8 cellular contexts compared by ENCODE assay signal in the genomic region with DNA sequence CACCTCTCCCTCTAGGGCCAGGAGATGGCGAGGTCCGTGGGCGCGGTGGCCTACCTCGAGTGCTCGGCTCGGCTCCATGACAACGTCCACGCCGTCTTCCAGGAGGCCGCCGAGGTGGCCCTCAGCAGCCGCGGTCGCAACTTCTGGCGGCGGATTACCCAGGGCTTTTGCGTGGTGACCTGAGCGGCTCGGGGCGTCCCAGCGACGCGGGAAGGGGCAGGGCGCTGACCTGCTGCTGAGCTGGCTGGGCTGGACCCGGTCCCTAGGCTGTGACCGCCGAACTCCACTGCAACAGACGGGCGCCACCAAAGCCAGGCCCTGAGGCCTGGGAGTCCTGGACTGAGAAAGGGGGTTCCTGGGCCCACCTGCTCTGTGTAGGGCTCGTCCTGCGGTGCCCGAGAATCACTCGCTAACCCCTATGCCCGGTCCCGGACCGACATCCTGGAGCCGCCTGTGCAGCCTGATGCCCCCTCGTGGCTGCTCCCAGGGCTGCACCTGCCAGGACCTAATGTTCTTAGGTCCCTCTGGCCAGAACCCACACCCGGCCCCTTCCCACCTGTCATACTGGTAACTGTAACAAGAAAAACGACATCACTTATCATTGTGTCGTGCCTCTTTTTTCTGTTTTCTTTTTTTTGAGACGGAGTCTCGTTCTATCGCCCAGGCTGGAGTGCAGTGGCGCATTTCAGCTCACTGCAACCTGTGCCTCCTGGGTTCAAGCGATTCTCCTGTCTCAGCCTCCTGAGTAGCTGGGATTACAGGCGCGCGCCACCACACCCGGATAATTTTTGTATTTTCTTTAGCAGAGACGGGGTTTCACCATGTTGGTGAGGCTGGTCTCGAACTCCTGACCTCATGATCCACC.
DNase-seq lines count a peak whose midpoint lies in the region; FAIRE-seq and TF ChIP-seq lines count a peak whose summit lies in the region.

No MANE protein-coding gene starts in this region.

- no peak overlapping the region for H3K4me3 ChIP-seq in GM12864 (ENCODE audit: low read depth, low read length)

- no peak for FAIRE-seq in HTR-8/SVneo (lab: Jason Lieb, UNC)

- DNase-seq in GM12864 (ENCODE audit: low read depth): no peak
- peak; percentile 25 for DNase-seq in NCI-H510A treated with DMSO at 0.1 percent for 48 hours (lab: John Stamatoyannopoulos, UW)
- DNase-seq in activated CD8-positive, alpha-beta memory T cell treated with anti-CD3 and anti-CD28 coated beads for 1 hour (ENCODE audit: extremely low read depth in 1 of 2, low read depth in 1 of 2): peak; percentile 14 to 56
- peak; percentile 57 for DNase-seq in effector CD8-positive, alpha-beta T cell (lab: John Stamatoyannopoulos, UW)
- peak; percentile 52 for DNase-seq in midbrain (lab: John Stamatoyannopoulos, UW)
- peak; percentile 67 to 68 for DNase-seq in stimulated activated CD8-positive, alpha-beta memory T cell treated with anti-CD3 and anti-CD28 coated beads, Interleukin-15, amount 100 ng/mL, for 48 hours (ENCODE audit: low read depth in 2 of 2)
- no peak for DNase-seq in HTR-8/SVneo (ENCODE audit: insufficient read length, low spot score)
- no peak for DNase-seq in SIG-M5 (lab: John Stamatoyannopoulos, UW)

- TF ChIP-seq CTCF in GM12864 (IDR thresholded peaks at IDR 0.05; ENCODE audit: low read depth, low read length, missing control alignments): peak; percentile 87

Comparison
In these comparisons a context has a peak if more than half of its experiments do, and no peak if none do; other contexts are left out.
1. DNase-seq: peak in NCI-H510A treated with DMSO at 0.1 percent for 48 hours (single experiment), activated CD8-positive, alpha-beta memory T cell treated with anti-CD3 and anti-CD28 coated beads for 1 hour (2 of 2), effector CD8-positive, alpha-beta T cell (single experiment), midbrain (single experiment) and stimulated activated CD8-positive, alpha-beta memory T cell treated with anti-CD3 and anti-CD28 coated beads, Interleukin-15, amount 100 ng/mL, for 48 hours (2 of 2); none in GM12864 (single experiment), HTR-8/SVneo (single experiment) and SIG-M5 (single experiment).